Comparison of ENCODE assay signal across 10 cellular contexts in genomic region chr18:63073481-63073880, GRCh38.
DNase-seq lines count a peak whose midpoint lies in the region; ATAC-seq and TF ChIP-seq lines count a peak whose summit lies in the region.
"Had no signal": no experiment of that assay in that cellular context is flagged by ENCODE, and none has a peak within 500 bp of the region (broad histone marks: within the 10 kb centered on the region; RNA-seq: fewer than 3 reads in every experiment).

No MANE protein-coding gene starts in this region.

- no peak overlapping the region for H3K4me3 Mint-ChIP-seq in stimulated activated naive CD8-positive, alpha-beta T cell treated with anti-CD3 and anti-CD28 coated beads, Interleukin-15, amount 100 ng/mL, for 72 hours
- H3K4me3 Mint-ChIP-seq: stimulated activated memory B cell treated with anti-CD40 and anti-IgM and Interleukin-4, amounts not matched to agents 10 μg/mL and 1 μg/mL and 100 μg/mL, for 72 hours had no signal

- peak; percentile 99 for TF ChIP-seq CTCF in OCI-LY3 (IDR thresholded peaks at IDR 0.05; ENCODE audit: low read depth, low read length)

- peaks cover 26% of the 10 kb centered on the region for H3K27me3 ChIP-seq in OCI-LY3 (ENCODE audit: low read depth, low read length)

- H3K4me1 Mint-ChIP-seq in stimulated activated naive CD8-positive, alpha-beta T cell treated with anti-CD3 and anti-CD28 coated beads, Interleukin-15, amount 100 ng/mL, for 72 hours, result peaks cover 11% of the 10 kb centered on the region

- peaks cover 30% of the 10 kb centered on the region for H3K4me1 ChIP-seq in OCI-LY3 (ENCODE audit: low read length)

- no peaks in the 10 kb centered on the region for H4K20me1 ChIP-seq in OCI-LY3 (ENCODE audit: insufficient read depth, low read length)

- 0 out of 2 replicates have a peak, but pooled peaks cover 6% of the 10 kb centered on the region for H3K9me3 ChIP-seq in OCI-LY3 (ENCODE audit: insufficient read depth, low read length)

- H3K4me2 ChIP-seq in OCI-LY3 (ENCODE audit: low read length), result no peak overlapping the region

- no peak overlapping the region for H3K27ac ChIP-seq in OCI-LY3 (ENCODE audit: low read length)

- DNase-seq in stimulated activated naive CD8-positive, alpha-beta T cell treated with anti-CD3 and anti-CD28 coated beads, Interleukin-15, amount 100 ng/mL, for 72 hours, result peak in 1 of 2 donors; percentile 29
- DNase-seq in stimulated activated naive CD8-positive, alpha-beta T cell treated with anti-CD3 and anti-CD28 coated beads, Interleukin-15, Interleukin-2, amounts not matched to agents 100 U/mL and 50 U/mL, for 24 hours, result no peak
- no peak for DNase-seq in left ventricle myocardium superior
- DNase-seq in NCI-H226, result no peak
- DNase-seq: DMS153 had no signal

- intact Hi-C loops in left ventricle myocardium superior (cut with micrococcal nuclease), result no loop called here

- peak; percentile 79 for ATAC-seq in stimulated activated naive CD8-positive, alpha-beta T cell treated with anti-CD3 and anti-CD28 coated beads, Interleukin-15, amount 100 ng/mL, for 72 hours
- ATAC-seq in stimulated activated naive CD8-positive, alpha-beta T cell treated with anti-CD3 and anti-CD28 coated beads, Interleukin-15, Interleukin-2, amounts not matched to agents 100 U/mL and 50 U/mL, for 24 hours, result no peak
- ATAC-seq in HG02973 (IDR thresholded peaks at IDR 0.05; ENCODE audit: unreplicated experiment) (peak; percentile 46), GM21390 (IDR thresholded peaks at IDR 0.05; ENCODE audit: unreplicated experiment) (no peak), left ventricle myocardium superior (no peak), GM19324 (IDR thresholded peaks at IDR 0.05; ENCODE audit: low FRiP score, unreplicated experiment) (no peak)
- ATAC-seq: stimulated activated memory B cell treated with anti-CD40 and anti-IgM and Interleukin-4, amounts not matched to agents 10 μg/mL and 1 μg/mL and 100 μg/mL, for 72 hours had no signal

- H3K9me3 Mint-ChIP-seq in stimulated activated naive CD8-positive, alpha-beta T cell treated with anti-CD3 and anti-CD28 coated beads, Interleukin-15, amount 100 ng/mL, for 72 hours, result no peaks in the 10 kb centered on the region

- no peaks in the 10 kb centered on the region for H3K36me3 ChIP-seq in OCI-LY3 (replicated peaks; ENCODE audit: low read depth, low read length)

- H3K9ac ChIP-seq in OCI-LY3 (ENCODE audit: low read length), result no peak overlapping the region

- H3K27ac Mint-ChIP-seq in stimulated activated naive CD8-positive, alpha-beta T cell treated with anti-CD3 and anti-CD28 coated beads, Interleukin-15, amount 100 ng/mL, for 72 hours, result no peak overlapping the region
- H3K27ac Mint-ChIP-seq: stimulated activated memory B cell treated with anti-CD40 and anti-IgM and Interleukin-4, amounts not matched to agents 10 μg/mL and 1 μg/mL and 100 μg/mL, for 72 hours had no signal

- H3K27me3 Mint-ChIP-seq in stimulated activated naive CD8-positive, alpha-beta T cell treated with anti-CD3 and anti-CD28 coated beads, Interleukin-15, amount 100 ng/mL, for 72 hours, result peaks cover 8% of the 10 kb centered on the region

- H2AFZ ChIP-seq in OCI-LY3 (ENCODE audit: low read depth, low read length), result no peak overlapping the region

- H3K4me3 ChIP-seq in OCI-LY3 (ENCODE audit: low read length), result no peak overlapping the region

- no peaks in the 10 kb centered on the region for H3K79me2 ChIP-seq in OCI-LY3 (ENCODE audit: low read length)

Comparison
In these comparisons a context has a peak if more than half of its experiments do, and no peak if none do; other contexts are left out.
1. ATAC-seq: peak in stimulated activated naive CD8-positive, alpha-beta T cell treated with anti-CD3 and anti-CD28 coated beads, Interleukin-15, amount 100 ng/mL, for 72 hours (single experiment) and HG02973 (single experiment); none in stimulated activated naive CD8-positive, alpha-beta T cell treated with anti-CD3 and anti-CD28 coated beads, Interleukin-15, Interleukin-2, amounts not matched to agents 100 U/mL and 50 U/mL, for 24 hours (single experiment), GM21390 (single experiment), left ventricle myocardium superior (single experiment) and GM19324 (single experiment).